ENCODE assay signal across 11 cellular contexts in the genomic region with DNA sequence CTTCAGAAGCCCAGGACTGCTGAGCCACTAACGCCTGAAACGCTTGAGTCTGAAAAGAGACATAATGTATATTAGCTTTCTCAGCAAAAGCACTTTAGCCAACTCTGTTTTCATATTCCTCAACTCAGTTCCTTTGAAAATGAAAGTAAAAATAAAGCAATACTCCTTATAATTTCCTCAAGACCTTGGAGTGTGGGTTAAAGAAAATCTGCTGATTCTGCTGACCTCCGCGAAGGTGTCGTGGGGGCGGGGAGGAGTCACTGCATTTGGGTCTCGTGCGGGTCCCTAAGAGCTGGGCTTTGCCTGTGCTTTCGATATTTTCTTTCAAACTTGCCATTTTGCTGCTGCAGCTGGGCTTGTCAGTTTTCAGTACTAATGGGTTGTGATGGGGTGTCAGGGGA.
DNase-seq lines count a peak whose midpoint lies in the region; ATAC-seq and TF ChIP-seq lines count a peak whose summit lies in the region.
"Had no signal": no experiment of that assay in that cellular context is flagged by ENCODE, and none has a peak within 500 bp of the region (broad histone marks: within the 10 kb centered on the region; RNA-seq: fewer than 3 reads in every experiment).

No MANE protein-coding gene starts in this region.

- H3K9me3 ChIP-seq in left ventricle myocardium inferior (replicated peaks), result no peaks in the 10 kb centered on the region
- no peaks in the 10 kb centered on the region for H3K9me3 ChIP-seq in right atrium auricular region
- no peaks in the 10 kb centered on the region for H3K9me3 ChIP-seq in vagina
- H3K9me3 ChIP-seq: adrenal gland, BE2C had no signal

- H3K4me1 Mint-ChIP-seq in MCF 10A (ENCODE audit: insufficient read depth, unreplicated experiment) (no peaks in the 10 kb centered on the region), natural killer cell (peaks cover 25% of the 10 kb centered on the region in 2 donors)

- no peak for ATAC-seq in natural killer cell

- no peaks in the 10 kb centered on the region for H3K27me3 Mint-ChIP-seq in MCF 10A (ENCODE audit: insufficient read depth, unreplicated experiment)
- no peaks in the 10 kb centered on the region for H3K27me3 Mint-ChIP-seq in natural killer cell (ENCODE audit: low read depth in 2 of 2)

- no peak for TF ChIP-seq POLR2A in vagina (IDR thresholded peaks at IDR 0.05)

- H3K4me3 Mint-ChIP-seq in MCF 10A (ENCODE audit: unreplicated experiment), result no peak overlapping the region
- peak overlapping the region; percentile 65 for H3K4me3 Mint-ChIP-seq in natural killer cell

- TF ChIP-seq CTCF in left ventricle myocardium inferior (IDR thresholded peaks at IDR 0.05; ENCODE audit: borderline replicate concordance), result no peak
- no peak for TF ChIP-seq CTCF in right atrium auricular region (IDR thresholded peaks at IDR 0.05)
- TF ChIP-seq CTCF in MCF 10A (IDR thresholded peaks at IDR 0.05; ENCODE audit: unreplicated experiment), result no peak
- TF ChIP-seq CTCF in natural killer cell (IDR thresholded peaks at IDR 0.05), result no peak
- no peak for TF ChIP-seq CTCF in vagina (IDR thresholded peaks at IDR 0.05)

- H3K36me3 ChIP-seq in left ventricle myocardium inferior (no peaks in the 10 kb centered on the region), right atrium auricular region (no peaks in the 10 kb centered on the region), vagina (no peaks in the 10 kb centered on the region)
- H3K36me3 ChIP-seq: adrenal gland, BE2C had no signal

- CTCF ChIA-PET in MCF 10A (lab: Yijun Ruan, JAX), result no interaction called here

- no peaks in the 10 kb centered on the region for H3K36me3 Mint-ChIP-seq in MCF 10A (ENCODE audit: insufficient read depth, unreplicated experiment)
- H3K36me3 Mint-ChIP-seq in natural killer cell, result no peaks in the 10 kb centered on the region

- H3K9me3 Mint-ChIP-seq in MCF 10A (ENCODE audit: unreplicated experiment) (no peaks in the 10 kb centered on the region), natural killer cell (no peaks in the 10 kb centered on the region)

- intact Hi-C loops in left ventricle myocardium inferior (cut with micrococcal nuclease), result no loop called here
- intact Hi-C loops in MCF 10A (cut with micrococcal nuclease), result no loop called here
- intact Hi-C loops in natural killer cell (cut with micrococcal nuclease), result no loop called here
- intact Hi-C loops in vagina (cut with DNase I), result no loop called here

- H3K4me3 ChIP-seq in left ventricle myocardium inferior (peak overlapping the region; percentile 54), right atrium auricular region (peak overlapping the region in 1 of 2 donors; percentile 16), vagina (peak overlapping the region; percentile 10 to 25)

- H3K27me3 ChIP-seq in left ventricle myocardium inferior (ENCODE audit: low read depth), result no peaks in the 10 kb centered on the region
- H3K27me3 ChIP-seq in right atrium auricular region, result no peaks in the 10 kb centered on the region
- no peaks in the 10 kb centered on the region for H3K27me3 ChIP-seq in vagina
- H3K27me3 ChIP-seq: adrenal gland, BE2C had no signal

- no TSS peak for BruUV-seq in MCF 10A (replicated peaks; lab: Mats Ljungman, UMichigan)

- H3K4me1 ChIP-seq in left ventricle myocardium inferior, result peaks cover 11% of the 10 kb centered on the region
- peaks cover 0 to 7% of the 10 kb centered on the region in 2 donors for H3K4me1 ChIP-seq in right atrium auricular region
- no peaks in the 10 kb centered on the region for H3K4me1 ChIP-seq in vagina
- H3K4me1 ChIP-seq: BE2C had no signal

- DNase-seq in left ventricle myocardium inferior (no peak), right atrium auricular region (ENCODE audit: low spot score) (no peak), MCF 10A (ENCODE audit: unreplicated experiment) (no peak), natural killer cell (no peak), vagina (ENCODE audit: extremely low spot score in 2 of 2) (no peak), SHP77 (lab: John Stamatoyannopoulos, UW) (no peak), Kasumi-1 (lab: John Stamatoyannopoulos, UW) (no peak), SKM-1 treated with dmso at 0.1 percent for 144 hours (lab: John Stamatoyannopoulos, UW; ENCODE audit: unreplicated experiment) (no peak)
- DNase-seq: adrenal gland; BE2C; stimulated activated CD4-positive, alpha-beta T cell treated with anti-CD3 and anti-CD28 coated beads, Interleukin-2, amount 100 ng/mL, for 48 hours had no signal

- POLR2A ChIA-PET in MCF 10A (lab: Yijun Ruan, JAX), result no interaction called here

- H3K27ac ChIP-seq in left ventricle myocardium inferior (replicated peaks) (no peak overlapping the region), right atrium auricular region (no peak overlapping the region), vagina (no peak overlapping the region)

- H3K27ac Mint-ChIP-seq in MCF 10A (ENCODE audit: low read depth, unreplicated experiment) (peak overlapping the region; percentile 23), natural killer cell (no peak overlapping the region)
